Comparison of ENCODE assay signal across 8 cellular contexts in the genomic region with DNA sequence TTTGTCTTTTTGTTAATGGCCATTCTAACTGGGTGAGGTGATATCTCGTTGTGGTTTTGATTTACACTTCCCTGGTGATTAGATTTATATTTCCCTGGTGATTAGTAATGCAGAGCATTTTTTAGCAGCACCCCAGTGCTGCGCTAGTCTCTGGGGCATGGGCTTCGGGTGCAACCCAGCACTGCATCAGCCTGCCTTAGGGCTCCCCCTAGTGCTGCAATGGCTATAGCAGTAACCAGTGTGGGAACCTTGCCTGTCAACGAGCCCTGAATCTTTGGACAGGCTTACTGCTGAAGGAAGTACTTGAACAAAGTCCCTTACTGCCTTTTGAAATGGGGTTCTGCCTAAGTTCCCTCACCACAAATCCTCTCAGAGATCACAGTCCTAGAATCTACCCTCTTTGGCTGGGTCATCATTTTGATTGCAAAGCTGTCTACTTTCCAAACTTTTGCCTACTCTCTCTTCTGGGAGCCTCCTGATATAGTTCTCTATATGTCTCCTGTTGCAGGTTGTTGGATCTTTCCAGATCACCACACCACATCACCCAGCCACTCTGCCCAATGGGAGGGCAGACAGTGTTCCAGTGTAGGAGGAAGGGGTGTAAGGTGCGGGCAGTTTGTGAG.
DNase-seq lines count a peak whose midpoint lies in the region; ATAC-seq and TF ChIP-seq lines count a peak whose summit lies in the region.

No MANE protein-coding gene starts in this region.

- no peak overlapping the region for H3K9ac ChIP-seq in colonic mucosa (ENCODE audit: low read depth in 2 of 2, low read length in 2 of 2)

- H3K27me3 ChIP-seq in colonic mucosa (no peaks in the 10 kb centered on the region), lung (ENCODE audit: control insufficient read depth, insufficient read depth) (no peaks in the 10 kb centered on the region)

- no peak overlapping the region for H3K4me3 ChIP-seq in colonic mucosa
- no peak overlapping the region for H3K4me3 ChIP-seq in lung

- ATAC-seq in GM18517 (IDR thresholded peaks at IDR 0.05; ENCODE audit: unreplicated experiment) (peak; percentile 94), HG02973 (IDR thresholded peaks at IDR 0.05; ENCODE audit: unreplicated experiment) (peak; percentile 99), lung (ENCODE audit: insufficient read depth, low FRiP score) (peak; percentile 94)

- H3K4me1 ChIP-seq in colonic mucosa (no peaks in the 10 kb centered on the region), lung (ENCODE audit: control insufficient read depth in 2 of 2, insufficient read depth in 2 of 2, low read length in 2 of 2) (no peaks in the 10 kb centered on the region)

- WGBS in lung, 2 donors = 30 to 35% methylated on average over 5 of the region's 5 CpGs

- TF ChIP-seq CTCF in colonic mucosa (IDR thresholded peaks at IDR 0.05) = peak; percentile 75
- peak; percentile 59 for TF ChIP-seq CTCF in lung (IDR thresholded peaks at IDR 0.05; ENCODE audit: control extremely low read depth, extremely low read depth)

- H3K9me3 ChIP-seq in colonic mucosa (no peaks in the 10 kb centered on the region), lung (ENCODE audit: control insufficient read depth in 2 of 2, insufficient read depth in 1 of 2, low read length in 1 of 2) (no peaks in the 10 kb centered on the region)

- DNase-seq in AG08395 (ENCODE audit: low spot score) (peak; percentile 57), NCI-H2029 treated with DMSO at 0.1 percent for 48 hours (lab: John Stamatoyannopoulos, UW) (peak; percentile 9), colonic mucosa (peak; percentile 73), lung (ENCODE audit: low spot score) (peak; percentile 71)
- peak; percentile 67 to 72 for DNase-seq in activated CD4-positive, alpha-beta T cell treated with anti-CD3 and anti-CD28 coated beads for 4 hours
- peak; percentile 55 to 56 for DNase-seq in stimulated activated CD8-positive, alpha-beta memory T cell treated with anti-CD3 and anti-CD28 coated beads, Interleukin-15, amount 100 ng/mL, for 48 hours (ENCODE audit: low read depth in 2 of 2)

- H3K36me3 ChIP-seq in colonic mucosa (no peaks in the 10 kb centered on the region), lung (ENCODE audit: control insufficient read depth in 2 of 2, insufficient read depth in 2 of 2, low read length in 2 of 2) (no peaks in the 10 kb centered on the region)

- H3K27ac ChIP-seq in colonic mucosa (no peak overlapping the region), lung (ENCODE audit: low read depth in 1 of 2, low read length in 1 of 2) (no peak overlapping the region)

- intact Hi-C loops in colonic mucosa (cut with DNase I) = no loop called here

Comparison
In these comparisons a context has a peak if more than half of its experiments do, and no peak if none do; other contexts are left out.
1. DNase-seq: peak in every context shown above with its lines; median percentile 73 in colonic mucosa; 71 in lung; 70 in activated CD4-positive, alpha-beta T cell treated with anti-CD3 and anti-CD28 coated beads for 4 hours; 57 in AG08395; 56 in stimulated activated CD8-positive, alpha-beta memory T cell treated with anti-CD3 and anti-CD28 coated beads, Interleukin-15, amount 100 ng/mL, for 48 hours; 9 in NCI-H2029 treated with DMSO at 0.1 percent for 48 hours.